ENCODE assay signal across 10 cellular contexts in genomic region chr6:155399062-155399746, GRCh38.
"Had no signal": no experiment of that assay in that cellular context is flagged by ENCODE, and none has a peak within 500 bp of the region (broad histone marks: within the 10 kb centered on the region; RNA-seq: fewer than 3 reads in every experiment).

No MANE protein-coding gene starts in this region.

- H3K36me3 Mint-ChIP-seq: activated naive CD8-positive, alpha-beta T cell treated with anti-CD3 and anti-CD28 coated beads for 36 hours; naive B cell; stimulated activated effector memory CD8-positive, alpha-beta T cell treated with anti-CD3 and anti-CD28 coated beads, Interleukin-12 subunit alpha, Interleukin-12 subunit beta, amount 100 ng/mL, for 72 hours had no signal

- H3K4me3 ChIP-seq: body of pancreas, lower lobe of right lung had no signal

- H3K4me3 Mint-ChIP-seq: activated naive CD8-positive, alpha-beta T cell treated with anti-CD3 and anti-CD28 coated beads for 36 hours; activated T-helper 1 cell treated with anti-CD3 and anti-CD28 coated beads, Interleukin-12 subunit alpha, Interleukin-12 subunit beta, Interleukin-2, Interleukin-4 antibody, amounts not matched to agents 30 ng/mL and 10 ng/mL and 1 ng/mL, durations not matched to agents 14 hours and 24 hours and 36 hours; naive B cell; stimulated activated effector memory CD8-positive, alpha-beta T cell treated with anti-CD3 and anti-CD28 coated beads, Interleukin-12 subunit alpha, Interleukin-12 subunit beta, amount 100 ng/mL, for 72 hours had no signal

- H3K9me3 Mint-ChIP-seq: activated naive CD8-positive, alpha-beta T cell treated with anti-CD3 and anti-CD28 coated beads for 36 hours; activated T-helper 1 cell treated with anti-CD3 and anti-CD28 coated beads, Interleukin-12 subunit alpha, Interleukin-12 subunit beta, Interleukin-2, Interleukin-4 antibody, amounts not matched to agents 30 ng/mL and 10 ng/mL and 1 ng/mL, durations not matched to agents 14 hours and 24 hours and 36 hours; naive B cell; stimulated activated effector memory CD8-positive, alpha-beta T cell treated with anti-CD3 and anti-CD28 coated beads, Interleukin-12 subunit alpha, Interleukin-12 subunit beta, amount 100 ng/mL, for 72 hours had no signal

- H3K4me1 Mint-ChIP-seq: stimulated activated effector memory CD8-positive, alpha-beta T cell treated with anti-CD3 and anti-CD28 coated beads, Interleukin-12 subunit alpha, Interleukin-12 subunit beta, amount 100 ng/mL, for 72 hours had no signal

- H3K27ac Mint-ChIP-seq: activated naive CD8-positive, alpha-beta T cell treated with anti-CD3 and anti-CD28 coated beads for 36 hours; activated T-helper 1 cell treated with anti-CD3 and anti-CD28 coated beads, Interleukin-12 subunit alpha, Interleukin-12 subunit beta, Interleukin-2, Interleukin-4 antibody, amounts not matched to agents 30 ng/mL and 10 ng/mL and 1 ng/mL, durations not matched to agents 14 hours and 24 hours and 36 hours; naive B cell; stimulated activated effector memory CD8-positive, alpha-beta T cell treated with anti-CD3 and anti-CD28 coated beads, Interleukin-12 subunit alpha, Interleukin-12 subunit beta, amount 100 ng/mL, for 72 hours had no signal

- DNase-seq: activated naive CD8-positive, alpha-beta T cell treated with anti-CD3 and anti-CD28 coated beads for 36 hours; amygdala; body of pancreas; caudate nucleus; erythroblast; left colon; lower lobe of right lung; naive B cell had no signal

- H3K27me3 Mint-ChIP-seq: activated naive CD8-positive, alpha-beta T cell treated with anti-CD3 and anti-CD28 coated beads for 36 hours; naive B cell had no signal

- ATAC-seq: body of pancreas; left colon; lower lobe of right lung; stimulated activated effector memory CD8-positive, alpha-beta T cell treated with anti-CD3 and anti-CD28 coated beads, Interleukin-12 subunit alpha, Interleukin-12 subunit beta, amount 100 ng/mL, for 72 hours had no signal
